Comparison of ENCODE assay signal across 10 cellular contexts in genomic region chr12:81520064-81520945, GRCh38.
A peak's percentile ranks its signal among the peaks of the same experiment; 100 is the strongest.
DNase-seq lines count a peak whose midpoint lies in the region; ATAC-seq lines count a peak whose summit lies in the region.
"Had no signal": no experiment of that assay in that cellular context is flagged by ENCODE, and none has a peak within 500 bp of the region (broad histone marks: within the 10 kb centered on the region; RNA-seq: fewer than 3 reads in every experiment).

No MANE protein-coding gene starts in this region.

- H3K9me3 ChIP-seq in subcutaneous abdominal adipose tissue (ENCODE audit: control insufficient read depth in 5 of 5, low read length in 5 of 5) = no peaks in the 10 kb centered on the region
- H3K9me3 ChIP-seq: esophagus squamous epithelium had no signal

- H3K4me1 Mint-ChIP-seq in activated CD4-positive, alpha-beta T cell treated with anti-CD3 and anti-CD28 coated beads, Interleukin-2, amount 10 ng/mL, durations not matched to agents 7 days and 5 days = peaks cover 5% of the 10 kb centered on the region
- peaks cover 4% of the 10 kb centered on the region for H3K4me1 Mint-ChIP-seq in activated T-helper 17 cell treated with anti-CD3 and anti-CD28 coated beads, Interleukin-2, amount 50 U/mL, for 72 hours
- H3K4me1 Mint-ChIP-seq: CD4-positive, CD25-positive, alpha-beta regulatory T cell had no signal

- peaks cover 0 to 4% (median 0%) of the 10 kb centered on the region in 5 donors for H3K4me1 ChIP-seq in subcutaneous abdominal adipose tissue (ENCODE audit: control insufficient read depth in 5 of 5, insufficient read depth in 5 of 5, low read length in 5 of 5)
- H3K4me1 ChIP-seq: esophagus squamous epithelium had no signal

- POLR2A ChIA-PET in activated CD4-positive, alpha-beta T cell treated with anti-CD3 and anti-CD28 coated beads, Interleukin-2, amount 10 ng/mL, durations not matched to agents 7 days and 5 days (lab: Charles Lee) = no interaction called here

- CTCF ChIA-PET in activated CD4-positive, alpha-beta T cell treated with anti-CD3 and anti-CD28 coated beads, Interleukin-2, amount 10 ng/mL, durations not matched to agents 7 days and 5 days (lab: Charles Lee) = no interaction called here

- no peak overlapping the region for H3K27ac ChIP-seq in subcutaneous abdominal adipose tissue (ENCODE audit: low read depth, low read length)
- H3K27ac ChIP-seq: esophagus squamous epithelium had no signal

- H3K27me3 Mint-ChIP-seq in activated CD4-positive, alpha-beta T cell treated with anti-CD3 and anti-CD28 coated beads, Interleukin-2, amount 10 ng/mL, durations not matched to agents 7 days and 5 days = no peaks in the 10 kb centered on the region
- no peaks in the 10 kb centered on the region for H3K27me3 Mint-ChIP-seq in activated T-helper 17 cell treated with anti-CD3 and anti-CD28 coated beads, Interleukin-2, amount 50 U/mL, for 72 hours
- H3K27me3 Mint-ChIP-seq: CD4-positive, CD25-positive, alpha-beta regulatory T cell had no signal

- H3K4me3 Mint-ChIP-seq in activated CD4-positive, alpha-beta T cell treated with anti-CD3 and anti-CD28 coated beads, Interleukin-2, amount 10 ng/mL, durations not matched to agents 7 days and 5 days = peak overlapping the region; percentile 17
- H3K4me3 Mint-ChIP-seq in activated T-helper 17 cell treated with anti-CD3 and anti-CD28 coated beads, Interleukin-2, amount 50 U/mL, for 72 hours = peak overlapping the region; percentile 45
- H3K4me3 Mint-ChIP-seq: CD4-positive, CD25-positive, alpha-beta regulatory T cell had no signal

- no peaks in the 10 kb centered on the region for H3K36me3 ChIP-seq in subcutaneous abdominal adipose tissue (ENCODE audit: control insufficient read depth in 5 of 5, insufficient read depth in 5 of 5, low read length in 5 of 5)
- H3K36me3 ChIP-seq: esophagus squamous epithelium had no signal

- no peak for DNase-seq in activated CD4-positive, alpha-beta T cell treated with anti-CD3 and anti-CD28 coated beads, Interleukin-2, amount 10 ng/mL, durations not matched to agents 7 days and 5 days
- DNase-seq in activated CD4-positive, alpha-beta T cell treated with anti-CD3 and anti-CD28 coated beads for 1 hour = no peak
- DNase-seq in stimulated activated CD4-positive, alpha-beta T cell treated with anti-CD3 and anti-CD28 coated beads, Interleukin-2, amount 100 ng/mL, for 24 hours = no peak
- no peak for DNase-seq in activated CD8-positive, alpha-beta memory T cell treated with anti-CD3 and anti-CD28 coated beads, Interleukin-2, amount 50 U/mL, for 48 hours
- DNase-seq in NCI-H524 treated with DMSO at 0.1 percent for 48 hours (lab: John Stamatoyannopoulos, UW) = no peak
- DNase-seq: CD4-positive, CD25-positive, alpha-beta regulatory T cell; esophagus squamous epithelium had no signal

- no peak overlapping the region for H3K9ac ChIP-seq in subcutaneous abdominal adipose tissue (ENCODE audit: low read length in 5 of 5)

- no peaks in the 10 kb centered on the region for H3K27me3 ChIP-seq in subcutaneous abdominal adipose tissue (ENCODE audit: control insufficient read depth in 5 of 5, insufficient read depth in 4 of 5, low read length in 5 of 5)
- H3K27me3 ChIP-seq: esophagus squamous epithelium had no signal

- H3K27ac Mint-ChIP-seq in activated CD4-positive, alpha-beta T cell treated with anti-CD3 and anti-CD28 coated beads, Interleukin-2, amount 10 ng/mL, durations not matched to agents 7 days and 5 days = no peak overlapping the region
- H3K27ac Mint-ChIP-seq in activated T-helper 17 cell treated with anti-CD3 and anti-CD28 coated beads, Interleukin-2, amount 50 U/mL, for 72 hours = peak overlapping the region; percentile 10
- H3K27ac Mint-ChIP-seq: CD4-positive, CD25-positive, alpha-beta regulatory T cell had no signal

- H3K9me3 Mint-ChIP-seq in activated CD4-positive, alpha-beta T cell treated with anti-CD3 and anti-CD28 coated beads, Interleukin-2, amount 10 ng/mL, durations not matched to agents 7 days and 5 days = no peaks in the 10 kb centered on the region
- H3K9me3 Mint-ChIP-seq in activated T-helper 17 cell treated with anti-CD3 and anti-CD28 coated beads, Interleukin-2, amount 50 U/mL, for 72 hours = peaks cover 7% of the 10 kb centered on the region

- peak overlapping the region in 4 of 5 donors; percentile 32 to 49 (median 46) for H3K4me3 ChIP-seq in subcutaneous abdominal adipose tissue (ENCODE audit: low read depth in 1 of 5, low read length in 5 of 5)

- no peaks in the 10 kb centered on the region for H3K36me3 Mint-ChIP-seq in activated CD4-positive, alpha-beta T cell treated with anti-CD3 and anti-CD28 coated beads, Interleukin-2, amount 10 ng/mL, durations not matched to agents 7 days and 5 days (ENCODE audit: low read depth)
- no peaks in the 10 kb centered on the region for H3K36me3 Mint-ChIP-seq in activated T-helper 17 cell treated with anti-CD3 and anti-CD28 coated beads, Interleukin-2, amount 50 U/mL, for 72 hours (ENCODE audit: low read depth)
- H3K36me3 Mint-ChIP-seq: CD4-positive, CD25-positive, alpha-beta regulatory T cell had no signal

- peak; percentile 54 for ATAC-seq in HG03103 (IDR thresholded peaks at IDR 0.05; ENCODE audit: low read depth, unreplicated experiment)
- ATAC-seq in activated T-helper 17 cell treated with anti-CD3 and anti-CD28 coated beads, Interleukin-2, amount 50 U/mL, for 72 hours (replicated peaks) = no peak
